In the genomic region with DNA sequence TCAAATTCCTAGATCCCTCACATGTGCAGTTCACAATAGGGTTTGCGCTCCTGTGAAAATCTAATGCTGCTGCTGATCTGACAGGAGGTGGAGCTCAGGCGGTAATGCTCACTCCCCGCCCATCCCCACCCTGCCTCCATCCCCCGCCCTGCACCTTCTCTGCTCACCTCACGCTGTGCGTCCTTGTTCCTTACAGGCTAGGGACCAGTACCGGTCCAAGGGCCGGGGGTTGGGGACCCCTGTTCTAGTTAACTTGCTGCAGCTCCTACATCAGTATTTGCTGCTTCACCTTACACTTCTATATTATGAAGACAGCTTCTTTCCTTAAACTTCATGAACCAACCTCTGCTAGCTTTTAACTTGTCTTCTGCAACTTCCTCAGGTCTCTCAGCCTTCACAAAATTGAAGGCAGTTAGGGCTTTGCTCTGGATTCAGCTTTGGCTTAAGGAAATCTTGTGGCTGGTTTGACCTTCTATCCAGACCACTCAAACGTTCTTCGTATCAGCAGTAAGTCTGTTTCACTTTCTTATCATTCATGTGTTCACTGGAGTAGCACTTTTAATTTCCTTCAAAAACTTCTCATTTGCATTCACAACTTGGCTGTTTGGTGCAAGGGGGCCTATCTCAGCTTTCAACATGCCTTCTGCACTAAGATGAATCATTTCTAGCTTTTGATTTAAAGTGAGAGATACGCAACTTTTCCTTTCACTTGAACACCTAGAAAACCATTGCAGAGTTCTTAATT, we compare ENCODE assay signal across 8 cellular contexts. TPM values are rescaled to one million over a fixed set of nuclear protein-coding genes. Genes with fewer than 3 reads are reported as not detected.
DNase-seq lines count a peak whose midpoint lies in the region; ATAC-seq and TF ChIP-seq lines count a peak whose summit lies in the region.

No MANE protein-coding gene starts in this region.

- H2AFZ ChIP-seq in SK-N-SH (ENCODE audit: low read depth): 0 out of 2 replicates have a peak overlapping the region, but pooled peaks have one; percentile 98

- intact Hi-C loops in colonic mucosa (cut with DNase I): no loop called here

- H3K9me2 ChIP-seq in SK-N-SH: no peaks in the 10 kb centered on the region

- peaks cover 5 to 10% of the 10 kb centered on the region in 2 experiments; a peak in 3 of 4 replicates for H3K4me1 ChIP-seq in SK-N-SH (ENCODE audit: control insufficient read depth in 1 of 2, insufficient read depth in 2 of 2, low read depth in 1 of 2, low read length in 1 of 2)
- H3K4me1 ChIP-seq in colonic mucosa: peaks cover 9% of the 10 kb centered on the region

- peaks cover 18% of the 10 kb centered on the region for H4K20me1 ChIP-seq in SK-N-SH (ENCODE audit: insufficient read depth)

- TF ChIP-seq CTCF in SK-N-SH (IDR thresholded peaks at IDR 0.05): no peak
- no peak for TF ChIP-seq CTCF in colonic mucosa (IDR thresholded peaks at IDR 0.05)

- H3K79me2 ChIP-seq in SK-N-SH (ENCODE audit: insufficient read depth): peaks cover 31% of the 10 kb centered on the region

- ATAC-seq in SK-N-SH treated with all-trans-retinoic acid at 6 μM for 48 hours: no peak
- peak; percentile 34 for ATAC-seq in HG03571 (IDR thresholded peaks at IDR 0.05; ENCODE audit: unreplicated experiment)

- no peak overlapping the region for H3K9ac ChIP-seq in SK-N-SH
- peak overlapping the region; percentile 53 to 67 for H3K9ac ChIP-seq in colonic mucosa (ENCODE audit: low read depth in 2 of 2, low read length in 2 of 2)

- no peak for TF ChIP-seq RAD21 in SK-N-SH (IDR thresholded peaks at IDR 0.05; ENCODE audit: low read length)

- H3K4me2 ChIP-seq in SK-N-SH: no peak overlapping the region

- DNase-seq in SK-N-SH (no peak), colonic mucosa (peak; percentile 70), medulla oblongata (ENCODE audit: extremely low spot score) (peak; percentile 37), cortex of kidney (lab: John Stamatoyannopoulos, UW) (no peak)
- peak in 3 of 4 experiments; percentile 3 to 28 (median 24) for DNase-seq in activated CD4-positive, CD25-positive, alpha-beta regulatory T cell (lab: John Stamatoyannopoulos, UW)
- peak; percentile 32 for DNase-seq in stimulated activated CD8-positive, alpha-beta memory T cell treated with anti-CD3 and anti-CD28 coated beads, Interleukin-15, amount 100 ng/mL, for 1 hour (ENCODE audit: low read depth)

- H3K9me3 ChIP-seq in SK-N-SH: no peaks in the 10 kb centered on the region
- no peaks in the 10 kb centered on the region for H3K9me3 ChIP-seq in colonic mucosa

- H3K27ac ChIP-seq in SK-N-SH (ENCODE audit: low read depth in 2 of 2, low read length in 1 of 2): no peak overlapping the region
- peak overlapping the region; percentile 38 for H3K27ac ChIP-seq in colonic mucosa

- H3F3A ChIP-seq in SK-N-SH (replicated peaks; ENCODE audit: insufficient read depth): peaks cover 4% of the 10 kb centered on the region

- CTCF ChIA-PET in SK-N-SH (lab: Yijun Ruan, JAX): interaction anchor here (1.1 to 1.5 kb wide), 4 partner anchors 11 to 38 kb away, joined by 3 to 5 read pairs (median 4); no protein-coding TSS in a partner anchor

- 93% methylated on average over 11 of the region's 11 CpGs for WGBS in SK-N-SH (ENCODE audit: low lambda C conversion rate)

- H3K36me3 ChIP-seq in SK-N-SH (replicated peaks in 1 of 2; ENCODE audit: control insufficient read depth in 1 of 2, insufficient read depth in 2 of 2, low read length in 1 of 2): peaks cover 0 to under 1% of the 10 kb centered on the region in 2 experiments
- no peaks in the 10 kb centered on the region for H3K36me3 ChIP-seq in colonic mucosa

- H3K4me3 ChIP-seq in SK-N-SH (ENCODE audit: low read depth in 2 of 2, low read length in 1 of 2) (no peak overlapping the region), colonic mucosa (peak overlapping the region; percentile 25)

- no peak for TF ChIP-seq EP300 in SK-N-SH (IDR thresholded peaks at IDR 0.05; ENCODE audit: borderline replicate concordance in 1 of 2, low read depth in 1 of 2, low read length in 1 of 2)

- H3K27me3 ChIP-seq in SK-N-SH (ENCODE audit: insufficient read depth): no peaks in the 10 kb centered on the region
- H3K27me3 ChIP-seq in colonic mucosa: no peaks in the 10 kb centered on the region

- POLR2A ChIA-PET in SK-N-SH (lab: Yijun Ruan, JAX): no interaction called here

TF ChIP-seq in SK-N-SH, 30 proteins besides CTCF, POLR2A, EP300 and RAD21 (continues in another document):
- TF ChIP-seq, protein P1, sequence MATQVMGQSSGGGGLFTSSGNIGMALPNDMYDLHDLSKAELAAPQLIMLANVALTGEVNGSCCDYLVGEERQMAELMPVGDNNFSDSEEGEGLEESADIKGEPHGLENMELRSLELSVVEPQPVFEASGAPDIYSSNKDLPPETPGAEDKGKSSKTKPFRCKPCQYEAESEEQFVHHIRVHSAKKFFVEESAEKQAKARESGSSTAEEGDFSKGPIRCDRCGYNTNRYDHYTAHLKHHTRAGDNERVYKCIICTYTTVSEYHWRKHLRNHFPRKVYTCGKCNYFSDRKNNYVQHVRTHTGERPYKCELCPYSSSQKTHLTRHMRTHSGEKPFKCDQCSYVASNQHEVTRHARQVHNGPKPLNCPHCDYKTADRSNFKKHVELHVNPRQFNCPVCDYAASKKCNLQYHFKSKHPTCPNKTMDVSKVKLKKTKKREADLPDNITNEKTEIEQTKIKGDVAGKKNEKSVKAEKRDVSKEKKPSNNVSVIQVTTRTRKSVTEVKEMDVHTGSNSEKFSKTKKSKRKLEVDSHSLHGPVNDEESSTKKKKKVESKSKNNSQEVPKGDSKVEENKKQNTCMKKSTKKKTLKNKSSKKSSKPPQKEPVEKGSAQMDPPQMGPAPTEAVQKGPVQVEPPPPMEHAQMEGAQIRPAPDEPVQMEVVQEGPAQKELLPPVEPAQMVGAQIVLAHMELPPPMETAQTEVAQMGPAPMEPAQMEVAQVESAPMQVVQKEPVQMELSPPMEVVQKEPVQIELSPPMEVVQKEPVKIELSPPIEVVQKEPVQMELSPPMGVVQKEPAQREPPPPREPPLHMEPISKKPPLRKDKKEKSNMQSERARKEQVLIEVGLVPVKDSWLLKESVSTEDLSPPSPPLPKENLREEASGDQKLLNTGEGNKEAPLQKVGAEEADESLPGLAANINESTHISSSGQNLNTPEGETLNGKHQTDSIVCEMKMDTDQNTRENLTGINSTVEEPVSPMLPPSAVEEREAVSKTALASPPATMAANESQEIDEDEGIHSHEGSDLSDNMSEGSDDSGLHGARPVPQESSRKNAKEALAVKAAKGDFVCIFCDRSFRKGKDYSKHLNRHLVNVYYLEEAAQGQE (IDR thresholded peaks at IDR 0.05; ENCODE audit: low read depth, low read length): no peak

TF ChIP-seq in SK-N-SH treated with all-trans-retinoic acid at 6 μM for 48 hours, 23 proteins besides CTCF, POLR2A, EP300 and RAD21:
- TF ChIP-seq CSDC2 (CRISPR knock-in tag; IDR thresholded peaks at IDR 0.05) (no peak), ZNF70 (CRISPR knock-in tag; IDR thresholded peaks at IDR 0.05) (no peak), ZNF565 (CRISPR knock-in tag; conservative IDR thresholded peaks at IDR 0.05; ENCODE audit: low read depth) (no peak), BACH2 (CRISPR knock-in tag; IDR thresholded peaks at IDR 0.05; ENCODE audit: borderline replicate concordance) (no peak), PPARA (CRISPR knock-in tag; IDR thresholded peaks at IDR 0.05; ENCODE audit: borderline replicate concordance) (no peak), ISL1 (CRISPR knock-in tag; IDR thresholded peaks at IDR 0.05) (no peak), OSR1 (CRISPR knock-in tag; IDR thresholded peaks at IDR 0.05) (no peak), ESRRG (CRISPR knock-in tag; IDR thresholded peaks at IDR 0.05) (no peak), GLIS3 (CRISPR knock-in tag; IDR thresholded peaks at IDR 0.05) (no peak), ZFP30 (CRISPR knock-in tag; IDR thresholded peaks at IDR 0.05) (no peak), RARB (CRISPR knock-in tag; IDR thresholded peaks at IDR 0.05) (no peak), TOX (CRISPR knock-in tag; IDR thresholded peaks at IDR 0.05; ENCODE audit: borderline replicate concordance) (no peak)
- TF ChIP-seq, protein P2, sequence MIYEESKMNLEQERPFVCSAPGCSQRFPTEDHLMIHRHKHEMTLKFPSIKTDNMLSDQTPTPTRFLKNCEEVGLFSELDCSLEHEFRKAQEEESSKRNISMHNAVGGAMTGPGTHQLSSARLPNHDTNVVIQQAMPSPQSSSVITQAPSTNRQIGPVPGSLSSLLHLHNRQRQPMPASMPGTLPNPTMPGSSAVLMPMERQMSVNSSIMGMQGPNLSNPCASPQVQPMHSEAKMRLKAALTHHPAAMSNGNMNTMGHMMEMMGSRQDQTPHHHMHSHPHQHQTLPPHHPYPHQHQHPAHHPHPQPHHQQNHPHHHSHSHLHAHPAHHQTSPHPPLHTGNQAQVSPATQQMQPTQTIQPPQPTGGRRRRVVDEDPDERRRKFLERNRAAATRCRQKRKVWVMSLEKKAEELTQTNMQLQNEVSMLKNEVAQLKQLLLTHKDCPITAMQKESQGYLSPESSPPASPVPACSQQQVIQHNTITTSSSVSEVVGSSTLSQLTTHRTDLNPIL (CRISPR knock-in tag; IDR thresholded peaks at IDR 0.05; ENCODE audit: low read depth): no peak
- TF ChIP-seq, protein P3, sequence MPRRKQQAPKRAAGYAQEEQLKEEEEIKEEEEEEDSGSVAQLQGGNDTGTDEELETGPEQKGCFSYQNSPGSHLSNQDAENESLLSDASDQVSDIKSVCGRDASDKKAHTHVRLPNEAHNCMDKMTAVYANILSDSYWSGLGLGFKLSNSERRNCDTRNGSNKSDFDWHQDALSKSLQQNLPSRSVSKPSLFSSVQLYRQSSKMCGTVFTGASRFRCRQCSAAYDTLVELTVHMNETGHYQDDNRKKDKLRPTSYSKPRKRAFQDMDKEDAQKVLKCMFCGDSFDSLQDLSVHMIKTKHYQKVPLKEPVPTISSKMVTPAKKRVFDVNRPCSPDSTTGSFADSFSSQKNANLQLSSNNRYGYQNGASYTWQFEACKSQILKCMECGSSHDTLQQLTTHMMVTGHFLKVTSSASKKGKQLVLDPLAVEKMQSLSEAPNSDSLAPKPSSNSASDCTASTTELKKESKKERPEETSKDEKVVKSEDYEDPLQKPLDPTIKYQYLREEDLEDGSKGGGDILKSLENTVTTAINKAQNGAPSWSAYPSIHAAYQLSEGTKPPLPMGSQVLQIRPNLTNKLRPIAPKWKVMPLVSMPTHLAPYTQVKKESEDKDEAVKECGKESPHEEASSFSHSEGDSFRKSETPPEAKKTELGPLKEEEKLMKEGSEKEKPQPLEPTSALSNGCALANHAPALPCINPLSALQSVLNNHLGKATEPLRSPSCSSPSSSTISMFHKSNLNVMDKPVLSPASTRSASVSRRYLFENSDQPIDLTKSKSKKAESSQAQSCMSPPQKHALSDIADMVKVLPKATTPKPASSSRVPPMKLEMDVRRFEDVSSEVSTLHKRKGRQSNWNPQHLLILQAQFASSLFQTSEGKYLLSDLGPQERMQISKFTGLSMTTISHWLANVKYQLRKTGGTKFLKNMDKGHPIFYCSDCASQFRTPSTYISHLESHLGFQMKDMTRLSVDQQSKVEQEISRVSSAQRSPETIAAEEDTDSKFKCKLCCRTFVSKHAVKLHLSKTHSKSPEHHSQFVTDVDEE (CRISPR knock-in tag; IDR thresholded peaks at IDR 0.05): no peak

RNA-seq across cellular contexts. Expression of a gene that starts 1.7 kb away (rescaled TPM):
- polyA plus RNA-seq in SK-N-SH (2012; rRNA removed): 12.5 and 18.1 TPM in 2 replicates
- 16.3 and 17.7 TPM in 2 replicates for polyA plus RNA-seq in SK-N-SH (2012; cell fraction: cytosol; rRNA removed)
- 10.6 and 21.8 TPM in 2 replicates for polyA plus RNA-seq in SK-N-SH (2012; cell fraction: nucleus; rRNA removed)
- total RNA-seq in colonic mucosa: 10 to 100 TPM; 19.3 to 34.1 TPM

Comparison
In these comparisons a context has a peak if more than half of its experiments do, and no peak if none do; other contexts are left out.
1. DNase-seq: peak in activated CD4-positive, CD25-positive, alpha-beta regulatory T cell (3 of 4), colonic mucosa (single experiment), medulla oblongata (single experiment) and stimulated activated CD8-positive, alpha-beta memory T cell treated with anti-CD3 and anti-CD28 coated beads, Interleukin-15, amount 100 ng/mL, for 1 hour (single experiment); none in SK-N-SH (single experiment) and cortex of kidney (single experiment).